Comparison of ENCODE assay signal across 24 cellular contexts in genomic region chr13:77990973-77991372, GRCh38.
"Had no signal": no experiment of that assay in that cellular context is flagged by ENCODE, and none has a peak within 500 bp of the region (broad histone marks: within the 10 kb centered on the region; RNA-seq: fewer than 3 reads in every experiment).

No MANE protein-coding gene starts in this region.

- H3K27ac ChIP-seq: body of pancreas, sigmoid colon, thoracic aorta, upper lobe of left lung, WERI-Rb-1 had no signal

- H3K9me3 ChIP-seq: body of pancreas, gastrocnemius medialis, SK-N-SH, thoracic aorta, upper lobe of left lung had no signal

- H3K27me3 ChIP-seq: body of pancreas, gastrocnemius medialis, sigmoid colon, upper lobe of left lung had no signal

- H3K4me3 ChIP-seq: body of pancreas, gastrocnemius medialis, sigmoid colon, thoracic aorta, upper lobe of left lung had no signal

- H3K4me1 ChIP-seq: body of pancreas, sigmoid colon, upper lobe of left lung had no signal

- H3K36me3 Mint-ChIP-seq: naive thymus-derived CD4-positive, alpha-beta T cell; stimulated activated naive B cell treated with anti-CD40 and anti-IgM and Interleukin-4, amounts not matched to agents 10 μg/mL and 1 μg/mL and 100 μg/mL, for 72 hours had no signal

- H3K36me3 ChIP-seq: gastrocnemius medialis, sigmoid colon, thoracic aorta, upper lobe of left lung, WERI-Rb-1 had no signal

- H3K9me3 Mint-ChIP-seq: activated T-helper 1 cell treated with anti-CD3 and anti-CD28 coated beads, Interleukin-12 subunit alpha, Interleukin-12 subunit beta, Interleukin-2, Interleukin-4 antibody, amounts not matched to agents 30 ng/mL and 10 ng/mL and 1 ng/mL, durations not matched to agents 14 hours and 24 hours and 36 hours had no signal

- ATAC-seq: activated CD8-positive, alpha-beta T cell treated with anti-CD3 and anti-CD28 coated beads, Interleukin-2, amount 10 ng/mL, durations not matched to agents 7 days and 5 days; body of pancreas; left colon; naive thymus-derived CD4-positive, alpha-beta T cell; stimulated activated naive B cell treated with anti-CD40 and anti-IgM and Interleukin-4, amounts not matched to agents 10 μg/mL and 1 μg/mL and 100 μg/mL, for 72 hours had no signal

- H3K4me3 Mint-ChIP-seq: activated CD8-positive, alpha-beta T cell treated with anti-CD3 and anti-CD28 coated beads, Interleukin-2, amount 10 ng/mL, durations not matched to agents 7 days and 5 days; activated T-helper 1 cell treated with anti-CD3 and anti-CD28 coated beads, Interleukin-12 subunit alpha, Interleukin-12 subunit beta, Interleukin-2, Interleukin-4 antibody, amounts not matched to agents 30 ng/mL and 10 ng/mL and 1 ng/mL, durations not matched to agents 14 hours and 24 hours and 36 hours; naive thymus-derived CD4-positive, alpha-beta T cell; stimulated activated naive B cell treated with anti-CD40 and anti-IgM and Interleukin-4, amounts not matched to agents 10 μg/mL and 1 μg/mL and 100 μg/mL, for 72 hours had no signal

- DNase-seq: activated CD4-positive, alpha-beta T cell treated with anti-CD3 and anti-CD28 coated beads for 1 hour; activated CD4-positive, alpha-beta T cell treated with anti-CD3 and anti-CD28 coated beads, Interleukin-2, amount 50 U/mL, for 1 hour; activated CD8-positive, alpha-beta T cell treated with anti-CD3 and anti-CD28 coated beads, Interleukin-2, amount 10 ng/mL, durations not matched to agents 7 days and 5 days; activated gamma-delta T cell; activated naive CD4-positive, alpha-beta T cell treated with anti-CD3 and anti-CD28 coated beads, Interleukin-2, amount 50 U/mL, for 16 hours; body of pancreas; caudate nucleus; effector memory CD4-positive, alpha-beta T cell; gastrocnemius medialis; head of caudate nucleus; islet precursor cell; left colon; naive thymus-derived CD4-positive, alpha-beta T cell; nucleus accumbens; sigmoid colon; SK-N-SH; stimulated activated CD4-positive, alpha-beta T cell treated with anti-CD3 and anti-CD28 coated beads, Interleukin-2, amount 100 ng/mL, for 48 hours; stimulated activated CD8-positive, alpha-beta memory T cell treated with anti-CD3 and anti-CD28 coated beads, Interleukin-4, amount 100 ng/mL, for 48 hours; stimulated activated naive B cell treated with anti-CD40 and anti-IgM and Interleukin-4, amounts not matched to agents 10 μg/mL and 1 μg/mL and 100 μg/mL, for 72 hours; T-helper 2 cell; upper lobe of left lung; WERI-Rb-1 had no signal

- H3K27ac Mint-ChIP-seq: activated CD8-positive, alpha-beta T cell treated with anti-CD3 and anti-CD28 coated beads, Interleukin-2, amount 10 ng/mL, durations not matched to agents 7 days and 5 days; activated T-helper 1 cell treated with anti-CD3 and anti-CD28 coated beads, Interleukin-12 subunit alpha, Interleukin-12 subunit beta, Interleukin-2, Interleukin-4 antibody, amounts not matched to agents 30 ng/mL and 10 ng/mL and 1 ng/mL, durations not matched to agents 14 hours and 24 hours and 36 hours; naive thymus-derived CD4-positive, alpha-beta T cell; stimulated activated naive B cell treated with anti-CD40 and anti-IgM and Interleukin-4, amounts not matched to agents 10 μg/mL and 1 μg/mL and 100 μg/mL, for 72 hours had no signal

- H3K4me2 ChIP-seq: SK-N-SH had no signal

- H3K9ac ChIP-seq: SK-N-SH had no signal

- H3K4me1 Mint-ChIP-seq: naive thymus-derived CD4-positive, alpha-beta T cell; stimulated activated naive B cell treated with anti-CD40 and anti-IgM and Interleukin-4, amounts not matched to agents 10 μg/mL and 1 μg/mL and 100 μg/mL, for 72 hours had no signal
